ENCODE assay signal across 28 cellular contexts in the genomic region with DNA sequence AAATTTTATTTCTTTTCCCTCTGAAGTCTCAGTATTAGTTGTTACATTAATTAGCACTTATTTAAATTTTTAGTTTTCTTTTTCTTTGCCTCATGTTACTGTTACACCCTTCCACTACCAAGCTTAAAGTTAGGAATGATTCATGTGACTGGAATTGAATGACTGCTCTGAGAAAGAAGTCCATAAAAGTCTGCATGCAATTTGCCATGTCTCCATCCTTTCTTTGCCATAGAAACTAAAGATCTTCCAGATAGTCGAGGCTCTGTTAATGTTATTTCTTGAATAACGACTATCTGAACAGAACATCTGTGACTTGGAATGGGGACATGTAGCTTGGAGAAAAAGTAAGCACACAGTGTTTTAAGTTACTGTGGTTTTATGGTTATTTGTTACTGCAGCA.
"Had no signal": no experiment of that assay in that cellular context is flagged by ENCODE, and none has a peak within 500 bp of the region (broad histone marks: within the 10 kb centered on the region; RNA-seq: fewer than 3 reads in every experiment).

No MANE protein-coding gene starts in this region.

- H3K4me1 ChIP-seq: body of pancreas, esophagus squamous epithelium had no signal

- H3K36me3 ChIP-seq: cardiac muscle cell, esophagus squamous epithelium, WERI-Rb-1 had no signal

- DNase-seq: activated B cell treated with CpG ODN at 0.5 μM for 24 hours; activated CD4-positive, alpha-beta T cell treated with anti-CD3 and anti-CD28 coated beads for 48 hours; activated CD4-positive, alpha-beta T cell treated with anti-CD3 and anti-CD28 coated beads, Interleukin-2, amount 50 U/mL, for 1 hour; activated CD4-positive, alpha-beta T cell treated with anti-CD3 and anti-CD28 coated beads, Interleukin-2, amount 50 U/mL, for 48 hours; activated CD8-positive, alpha-beta memory T cell treated with anti-CD3 and anti-CD28 coated beads for 24 hours; activated CD8-positive, alpha-beta T cell treated with anti-CD3 and anti-CD28 coated beads for 36 hours; activated effector memory CD4-positive, alpha-beta T cell treated with Interleukin-2 at 50 U/mL for 16 hours; activated gamma-delta T cell treated with Interleukin-2 at 50 U/mL for 16 hours; activated naive CD4-positive, alpha-beta T cell treated with anti-CD3 and anti-CD28 coated beads, Interleukin-2, amount 50 U/mL, for 16 hours; activated naive CD4-positive, alpha-beta T cell treated with Interleukin-2 at 50 U/mL for 16 hours; activated T-cell treated with anti-CD3 and anti-CD28 coated beads, Interleukin-2, amount 50 U/mL, for 4 hours; amniotic stem cell; anterior cingulate cortex; body of pancreas; central memory CD4-positive, alpha-beta T cell; effector CD4-positive, alpha-beta T cell; effector memory CD8-positive, alpha-beta T cell; esophagus squamous epithelium; head of caudate nucleus; hippocampal formation; T1000; WERI-Rb-1 had no signal

- H3K9me3 ChIP-seq: body of pancreas, esophagus squamous epithelium had no signal

- FAIRE-seq: frontal cortex had no signal

- H3K4me3 ChIP-seq: body of pancreas, cardiac muscle cell, coronary artery, esophagus squamous epithelium had no signal

- H3K27ac ChIP-seq: body of pancreas, cardiac muscle cell, coronary artery, epithelial cell of prostate, esophagus squamous epithelium, WERI-Rb-1 had no signal

- H3K27me3 ChIP-seq: body of pancreas, cardiac muscle cell, esophagus squamous epithelium had no signal

- ATAC-seq: activated CD4-positive, CD25-positive, alpha-beta regulatory T cell treated with anti-CD3 and anti-CD28 coated beads, Interleukin-2, amount 50 U/mL, for 24 hours; activated CD8-positive, alpha-beta T cell treated with anti-CD3 and anti-CD28 coated beads for 36 hours; activated T-cell treated with anti-CD3 and anti-CD28 coated beads, Interleukin-2, amount 50 U/mL, for 4 hours; activated T-helper 17 cell treated with anti-CD3 and anti-CD28 coated beads, Interleukin-2, amount 50 U/mL, for 72 hours; body of pancreas; effector memory CD8-positive, alpha-beta T cell had no signal
